ENCODE assay signal across 8 cellular contexts in the genomic region with DNA sequence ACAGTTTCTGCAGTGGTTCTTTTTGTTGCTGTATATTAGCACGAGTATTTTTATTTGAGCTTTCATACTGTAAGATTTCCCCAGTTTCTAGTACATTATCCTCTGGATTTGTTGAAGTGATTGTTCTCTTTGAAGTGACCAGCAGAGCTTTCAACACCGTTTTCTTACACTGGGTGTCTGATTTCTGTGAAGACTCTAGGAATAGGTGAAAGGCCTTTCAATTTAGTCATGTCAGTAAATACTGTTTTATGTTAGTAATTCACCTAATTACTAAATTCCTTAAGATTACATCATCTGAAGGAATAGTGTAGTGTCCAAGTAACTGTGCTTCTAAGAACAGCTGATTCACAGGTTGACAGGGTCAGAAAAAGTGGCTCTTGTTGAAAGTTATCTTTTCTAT. TPM values are rescaled to one million over a fixed set of nuclear protein-coding genes. Genes with fewer than 3 reads are reported as not detected.
DNase-seq lines count a peak whose midpoint lies in the region; ATAC-seq, FAIRE-seq and TF ChIP-seq lines count a peak whose summit lies in the region.

No MANE protein-coding gene starts in this region.

- no peaks in the 10 kb centered on the region for H3K4me1 ChIP-seq in small intestine (ENCODE audit: control insufficient read depth in 2 of 2, insufficient read depth in 1 of 2, low read depth in 1 of 2, low read length in 1 of 2)

- ATAC-seq in GM18867 (IDR thresholded peaks at IDR 0.05; ENCODE audit: unreplicated experiment): no peak

- H3K27ac ChIP-seq in WERI-Rb-1: peak overlapping the region; percentile 7; the same call in 1 of the 2 replicates
- no peak overlapping the region for H3K27ac ChIP-seq in small intestine (ENCODE audit: low read depth in 1 of 2, low read length in 1 of 2)

- peaks cover 11% of the 10 kb centered on the region for H3K36me3 ChIP-seq in WERI-Rb-1
- no peaks in the 10 kb centered on the region for H3K36me3 ChIP-seq in small intestine (ENCODE audit: control insufficient read depth in 2 of 2, insufficient read depth in 2 of 2, low read length in 2 of 2)

- H3K9me3 ChIP-seq in WERI-Rb-1 (ENCODE audit: severe bottlenecking) (peaks cover 4% of the 10 kb centered on the region), small intestine (ENCODE audit: control insufficient read depth, low read depth) (no peaks in the 10 kb centered on the region)

- no peak for FAIRE-seq in small intestine (lab: Jason Lieb, UNC)

- DNase-seq in NCI-H82 (lab: John Stamatoyannopoulos, UW): peak; percentile 30
- no peak for DNase-seq in NCI-H82 treated with DMSO at 0.1 percent for 48 hours (lab: John Stamatoyannopoulos, UW; ENCODE audit: unreplicated experiment)
- DNase-seq in WERI-Rb-1: no peak
- peak; percentile 59 for DNase-seq in globus pallidus (ENCODE audit: low spot score)
- DNase-seq in small intestine: peak; percentile 3
- no peak for DNase-seq in cerebellum (ENCODE audit: low spot score)
- DNase-seq in hepatic stellate cell (ENCODE audit: low spot score): no peak

- H3K27me3 ChIP-seq in WERI-Rb-1 (ENCODE audit: insufficient read depth, low read depth, severe bottlenecking) (no peaks in the 10 kb centered on the region), small intestine (ENCODE audit: control insufficient read depth in 2 of 2, insufficient read depth in 2 of 2, low read length in 2 of 2) (no peaks in the 10 kb centered on the region)

- TF ChIP-seq CTCF in WERI-Rb-1 (IDR thresholded peaks at IDR 0.05; ENCODE audit: low read depth, low read length): no peak

- H3K4me3 ChIP-seq in WERI-Rb-1 (ENCODE audit: low read depth, low read length): no peak overlapping the region
- peak overlapping the region in 1 of 2 donors; percentile 28 for H3K4me3 ChIP-seq in small intestine (ENCODE audit: low read depth in 1 of 2, low read length in 2 of 2)

- 6 to 18% (median 10%) methylated on average over 2 of the region's 2 CpGs for WGBS in small intestine, 3 donors

RNA-seq across cellular contexts. Expression of a gene that starts 2.3 kb away (rescaled TPM):
- 10 to 100 TPM; 24.3 to 29.7 (median 27.1) TPM for polyA plus RNA-seq in small intestine
- total RNA-seq in cerebellum: 81.0 TPM

Comparison
In these comparisons a context has a peak if more than half of its experiments do, and no peak if none do; other contexts are left out.
1. DNase-seq: peak in NCI-H82 (single experiment), globus pallidus (single experiment) and small intestine (single experiment); none in NCI-H82 treated with DMSO at 0.1 percent for 48 hours (single experiment), WERI-Rb-1 (single experiment), cerebellum (single experiment) and hepatic stellate cell (single experiment).